Comparison of ENCODE assay signal across 1 cellular context in genomic region chr9:78294290-78295176, GRCh38.
TF ChIP-seq lines count a peak whose summit lies in the region.

No MANE protein-coding gene starts in this region.

TF ChIP-seq in HepG2, 621 proteins besides CTCF, POLR2A, EP300 and RAD21 (continued from another document):
- no peak for TF ChIP-seq ZBTB37 (CRISPR knock-in tag; IDR thresholded peaks at IDR 0.05)
- no peak for TF ChIP-seq ZNF292 (CRISPR knock-in tag; IDR thresholded peaks at IDR 0.05; ENCODE audit: borderline replicate concordance, low read depth)
- TF ChIP-seq FIP1L1 (IDR thresholded peaks at IDR 0.05; ENCODE audit: borderline replicate concordance, insufficient read depth, low read depth, low read length) = no peak
- no peak for TF ChIP-seq UBTF (CRISPR knock-in tag; IDR thresholded peaks at IDR 0.05)
- TF ChIP-seq TFE3 (CRISPR knock-in tag; IDR thresholded peaks at IDR 0.05) = 0 out of 2 replicates have a peak, but pooled peaks have one; percentile 26
- TF ChIP-seq ZNF296 (CRISPR knock-in tag; conservative IDR thresholded peaks at IDR 0.05) = no peak
- TF ChIP-seq AGO2 (optimal IDR thresholded peaks at IDR 0.05; ENCODE audit: low read depth, low read length) = no peak
- TF ChIP-seq ZNF782 (CRISPR knock-in tag; IDR thresholded peaks at IDR 0.05; ENCODE audit: borderline replicate concordance) = no peak
- no peak for TF ChIP-seq ZFP37 (CRISPR knock-in tag; IDR thresholded peaks at IDR 0.05; ENCODE audit: borderline replicate concordance)
- no peak for TF ChIP-seq ZNF382 (CRISPR knock-in tag; IDR thresholded peaks at IDR 0.05; ENCODE audit: borderline replicate concordance)
- TF ChIP-seq ZNF101 (CRISPR knock-in tag; IDR thresholded peaks at IDR 0.05; ENCODE audit: borderline replicate concordance, low read depth) = no peak
- TF ChIP-seq PLRG1 (conservative IDR thresholded peaks at IDR 0.05) = no peak
- TF ChIP-seq ZNF672 (CRISPR knock-in tag; IDR thresholded peaks at IDR 0.05) = no peak
- TF ChIP-seq TFDP2 (CRISPR knock-in tag; IDR thresholded peaks at IDR 0.05) = no peak
- no peak for TF ChIP-seq NFAT5 (CRISPR knock-in tag; IDR thresholded peaks at IDR 0.05)
